ENCODE assay signal across 20 cellular contexts in genomic region chr5:173791878-173792277, GRCh38.
"Had no signal": no experiment of that assay in that cellular context is flagged by ENCODE, and none has a peak within 500 bp of the region (broad histone marks: within the 10 kb centered on the region; RNA-seq: fewer than 3 reads in every experiment).

No MANE protein-coding gene starts in this region.

- H3K9me3 Mint-ChIP-seq: activated B cell treated with CpG ODN at 0.5 μM for 24 hours; activated CD4-positive, alpha-beta T cell treated with anti-CD3 and anti-CD28 coated beads, Interleukin-2, amount 10 ng/mL, durations not matched to agents 24 days and 14 days; activated CD8-positive, alpha-beta T cell treated with anti-CD3 and anti-CD28 coated beads for 36 hours; activated naive CD8-positive, alpha-beta T cell treated with anti-CD3 and anti-CD28 coated beads, Interleukin-2, amount 10 ng/mL, durations not matched to agents 7 days and 5 days; activated T-cell treated with anti-CD3 and anti-CD28 coated beads, Interleukin-2, amount 50 U/mL, for 24 hours; activated T-helper 2 cell treated with anti-CD3 and anti-CD28 coated beads, Interferon-gamma antibody, Interleukin-2, Interleukin-4, amounts not matched to agents 10 μg/mL and 5 μg/mL and 100 μg/mL, durations not matched to agents 14 hours and 24 hours and 36 hours; natural killer cell treated with Interleukin-12 subunit alpha and Interleukin-12 subunit beta and Interleukin-15 and Interleukin-18, amount 100 ng/mL, for 72 hours had no signal

- H3K4me3 Mint-ChIP-seq: activated B cell treated with CpG ODN at 0.5 μM for 24 hours; activated CD4-positive, alpha-beta T cell treated with anti-CD3 and anti-CD28 coated beads, Interleukin-2, amount 10 ng/mL, durations not matched to agents 24 days and 14 days; activated CD8-positive, alpha-beta T cell treated with anti-CD3 and anti-CD28 coated beads for 36 hours; activated naive CD8-positive, alpha-beta T cell treated with anti-CD3 and anti-CD28 coated beads, Interleukin-2, amount 10 ng/mL, durations not matched to agents 7 days and 5 days; activated T-cell treated with anti-CD3 and anti-CD28 coated beads, Interleukin-2, amount 50 U/mL, for 24 hours; natural killer cell treated with Interleukin-12 subunit alpha and Interleukin-12 subunit beta and Interleukin-15 and Interleukin-18, amount 100 ng/mL, for 72 hours had no signal

- H3K9me3 ChIP-seq: body of pancreas, heart right ventricle, tibial artery, vagina had no signal

- H3K4me1 ChIP-seq: body of pancreas, tibial artery had no signal

- H3K36me3 Mint-ChIP-seq: activated naive CD8-positive, alpha-beta T cell treated with anti-CD3 and anti-CD28 coated beads, Interleukin-2, amount 10 ng/mL, durations not matched to agents 7 days and 5 days; natural killer cell treated with Interleukin-12 subunit alpha and Interleukin-12 subunit beta and Interleukin-15 and Interleukin-18, amount 100 ng/mL, for 72 hours had no signal

- H3K27me3 Mint-ChIP-seq: activated B cell treated with CpG ODN at 0.5 μM for 24 hours; activated naive CD8-positive, alpha-beta T cell treated with anti-CD3 and anti-CD28 coated beads, Interleukin-2, amount 10 ng/mL, durations not matched to agents 7 days and 5 days; activated T-cell treated with anti-CD3 and anti-CD28 coated beads, Interleukin-2, amount 50 U/mL, for 24 hours had no signal

- DNase-seq: activated B cell treated with CpG ODN at 0.5 μM for 24 hours; activated CD4-positive, alpha-beta T cell treated with anti-CD3 and anti-CD28 coated beads, Interleukin-2, amount 10 ng/mL, durations not matched to agents 24 days and 14 days; activated CD8-positive, alpha-beta T cell treated with anti-CD3 and anti-CD28 coated beads for 36 hours; activated naive CD4-positive, alpha-beta T cell treated with Interleukin-2 at 50 U/mL for 16 hours; activated naive CD8-positive, alpha-beta T cell treated with anti-CD3 and anti-CD28 coated beads, Interleukin-2, amount 10 ng/mL, durations not matched to agents 7 days and 5 days; activated T-cell treated with anti-CD3 and anti-CD28 coated beads, Interleukin-2, amount 50 U/mL, for 24 hours; amygdala; body of pancreas; central memory CD4-positive, alpha-beta T cell; cortex of kidney; heart right ventricle; stimulated activated CD4-positive, alpha-beta T cell treated with anti-CD3 and anti-CD28 coated beads, Interleukin-12 subunit alpha, Interleukin-12 subunit beta, amount 100 ng/mL, for 4 hours; stimulated activated CD4-positive, alpha-beta T cell treated with anti-CD3 and anti-CD28 coated beads, Interleukin-1b, Interleukin-23, amount 100 ng/mL, for 48 hours; stimulated activated CD8-positive, alpha-beta memory T cell treated with anti-CD3 and anti-CD28 coated beads, Interleukin-4, amount 100 ng/mL, for 48 hours; stimulated activated naive CD4-positive, alpha-beta T cell; substantia nigra had no signal

- H3K27me3 ChIP-seq: body of pancreas, heart right ventricle, tibial artery, vagina had no signal

- H3K27ac ChIP-seq: body of pancreas, heart right ventricle, tibial artery, vagina had no signal

- H3K4me3 ChIP-seq: body of pancreas, heart right ventricle, tibial artery, vagina had no signal

- H3K4me1 Mint-ChIP-seq: activated CD4-positive, alpha-beta T cell treated with anti-CD3 and anti-CD28 coated beads, Interleukin-2, amount 10 ng/mL, durations not matched to agents 24 days and 14 days had no signal

- H3K27ac Mint-ChIP-seq: activated B cell treated with CpG ODN at 0.5 μM for 24 hours; activated CD4-positive, alpha-beta T cell treated with anti-CD3 and anti-CD28 coated beads, Interleukin-2, amount 10 ng/mL, durations not matched to agents 24 days and 14 days; activated CD8-positive, alpha-beta T cell treated with anti-CD3 and anti-CD28 coated beads for 36 hours; activated naive CD8-positive, alpha-beta T cell treated with anti-CD3 and anti-CD28 coated beads, Interleukin-2, amount 10 ng/mL, durations not matched to agents 7 days and 5 days; activated T-cell treated with anti-CD3 and anti-CD28 coated beads, Interleukin-2, amount 50 U/mL, for 24 hours; activated T-helper 2 cell treated with anti-CD3 and anti-CD28 coated beads, Interferon-gamma antibody, Interleukin-2, Interleukin-4, amounts not matched to agents 10 μg/mL and 5 μg/mL and 100 μg/mL, durations not matched to agents 14 hours and 24 hours and 36 hours; natural killer cell treated with Interleukin-12 subunit alpha and Interleukin-12 subunit beta and Interleukin-15 and Interleukin-18, amount 100 ng/mL, for 72 hours had no signal

- H3K36me3 ChIP-seq: heart right ventricle, tibial artery, vagina had no signal
